ENCODE assay signal across 8 cellular contexts in the genomic region with DNA sequence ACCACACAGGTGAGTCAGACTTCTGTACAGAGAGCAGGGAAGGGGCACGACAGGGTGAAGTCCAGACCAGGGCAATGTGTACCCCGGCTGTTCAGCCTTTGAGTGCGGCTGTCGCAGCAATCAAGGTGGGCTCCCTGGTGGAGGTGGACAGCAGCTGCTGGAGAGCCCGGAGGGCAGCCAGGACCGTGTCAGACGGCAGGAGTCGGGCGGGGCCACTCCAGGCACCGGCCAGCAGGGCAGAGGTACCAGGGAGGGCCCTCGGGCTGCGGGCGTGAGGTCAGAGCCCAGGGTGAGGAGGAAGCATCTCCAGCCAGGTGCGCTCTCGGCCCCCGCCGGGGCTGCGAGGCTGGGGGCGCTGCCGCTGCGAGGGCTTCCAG. TPM values are rescaled to one million over a fixed set of nuclear protein-coding genes. Genes with fewer than 3 reads are reported as not detected.
DNase-seq lines count a peak whose midpoint lies in the region; ATAC-seq, FAIRE-seq and TF ChIP-seq lines count a peak whose summit lies in the region.

No MANE protein-coding gene starts in this region.

- H3K9ac ChIP-seq in KMS-11 (peak overlapping the region; percentile 78), GM12878 (ENCODE audit: control insufficient read depth, insufficient read depth, low read length) (peak overlapping the region; percentile 78)

- ATAC-seq in GM12878 = peak; percentile 22

- TF ChIP-seq CTCF in KMS-11 (conservative IDR thresholded peaks at IDR 0.05; ENCODE audit: low read depth, low read length) = no peak
- TF ChIP-seq CTCF in GM12878 (IDR thresholded peaks at IDR 0.05 in 2 of 3, conservative IDR thresholded peaks at IDR 0.05 in 1 of 3; ENCODE audit: control insufficient read depth in 2 of 3, extremely low read depth in 1 of 3, insufficient read depth in 1 of 3, low read depth in 3 of 3, low read length in 3 of 3) = no peak
- TF ChIP-seq CTCF in suprapubic skin (IDR thresholded peaks at IDR 0.05) = no peak

- no peak for TF ChIP-seq RAD21 in GM12878 (IDR thresholded peaks at IDR 0.05; ENCODE audit: insufficient read depth, low read depth, low read length)

- TF ChIP-seq POLR2A in GM12878 (IDR thresholded peaks at IDR 0.05; ENCODE audit: low read depth, low read length) = no peak
- no peak for TF ChIP-seq POLR2A in suprapubic skin (IDR thresholded peaks at IDR 0.05)

- H3K79me2 ChIP-seq in KMS-11 (ENCODE audit: insufficient read depth, low read depth) (peaks cover 24% of the 10 kb centered on the region), GM12878 (ENCODE audit: control insufficient read depth, insufficient read depth, low read length) (peaks cover 45% of the 10 kb centered on the region)

- SMC1A ChIA-PET in GM12878 (lab: Charles Lee; ENCODE audit: uncharacterized antibody, unreplicated experiment) = interaction anchor here (0.6 kb wide), 1 partner anchor 281 kb away, joined by 4 read pairs; no protein-coding TSS in a partner anchor

- in situ Hi-C loops in GM12878 (cut with MboI) = loop anchor here (10.0 kb wide), 1 partner anchor 575 kb away; a partner anchor contains a TSS

- no peaks in the 10 kb centered on the region for H3K9me3 ChIP-seq in GM12878 (replicated peaks; ENCODE audit: control insufficient read depth, insufficient read depth, low read length)
- H3K9me3 ChIP-seq in suprapubic skin = no peaks in the 10 kb centered on the region

- TSS peak; percentile 96 for BruUV-seq in GM12878 (replicated peaks; lab: Mats Ljungman, UMichigan)

- peak; percentile 43 for DNase-seq in activated naive CD4-positive, alpha-beta T cell treated with Interleukin-2 at 50 U/mL for 16 hours
- no peak for DNase-seq in activated naive CD4-positive, alpha-beta T cell treated with anti-CD3 and anti-CD28 coated beads, Interleukin-2, amount 50 U/mL, for 16 hours
- no peak for DNase-seq in GM12878 (ENCODE audit: low read depth, low spot score)
- peak; percentile 88 for DNase-seq in kidney tubule cell (ENCODE audit: low spot score)
- DNase-seq in suprapubic skin (ENCODE audit: low spot score in 2 of 2) = peak in 1 of 2 donors; percentile 86
- DNase-seq in H4 (ENCODE audit: low spot score) = no peak
- DNase-seq in NCI-H2107 treated with DMSO at 0.1 percent for 48 hours (lab: John Stamatoyannopoulos, UW; ENCODE audit: unreplicated experiment) = no peak

- H3K27me3 ChIP-seq in KMS-11 (ENCODE audit: insufficient read depth, low read depth) = no peaks in the 10 kb centered on the region
- no peaks in the 10 kb centered on the region for H3K27me3 ChIP-seq in GM12878 (replicated peaks in 1 of 2; ENCODE audit: control insufficient read depth in 2 of 2, insufficient read depth in 2 of 2, low read length in 1 of 2)
- no peaks in the 10 kb centered on the region for H3K27me3 ChIP-seq in suprapubic skin

- H3K4me2 ChIP-seq in KMS-11 = peak overlapping the region; percentile 53
- peak overlapping the region; percentile 99 for H3K4me2 ChIP-seq in GM12878 (ENCODE audit: control insufficient read depth, insufficient read depth)

- H2AFZ ChIP-seq in KMS-11 (ENCODE audit: low read depth) (peak overlapping the region; percentile 14; the same call in 1 of the 2 replicates), GM12878 (ENCODE audit: control insufficient read depth, low read depth, low read length) (peak overlapping the region; percentile 77)

- POLR2A ChIA-PET in GM12878 (lab: Charles Lee) = interaction anchor here (0.6 to 1.6 kb wide), 3 partner anchors 9 to 23 kb away, joined by 3 to 7 read pairs (median 3); no protein-coding TSS in a partner anchor

- CTCF ChIA-PET in GM12878 (lab: Yijun Ruan, JAX) = interaction anchor here (0.6 to 1.0 kb wide), 2 partner anchors 29 to 46 kb away, joined by 3 to 4 read pairs; no protein-coding TSS in a partner anchor

- intact Hi-C loops in GM12878 (cut with micrococcal nuclease; ENCODE audit: unreplicated experiment) = loop anchor here (5.0 kb wide), 1 partner anchor 228 kb away; a partner anchor contains a TSS

- peaks cover 9% of the 10 kb centered on the region for H3K4me1 ChIP-seq in KMS-11 (ENCODE audit: low read depth, poor library complexity, severe bottlenecking)
- H3K4me1 ChIP-seq in GM12878 (ENCODE audit: control insufficient read depth, insufficient read depth, low read length) = peaks cover 16% of the 10 kb centered on the region
- peaks cover 62% of the 10 kb centered on the region for H3K4me1 ChIP-seq in suprapubic skin

- H3K36me3 ChIP-seq in KMS-11 (ENCODE audit: insufficient read depth) (no peaks in the 10 kb centered on the region), GM12878 (ENCODE audit: control insufficient read depth in 2 of 2, insufficient read depth in 2 of 2, low read length in 1 of 2) (peaks cover 11 to 15% of the 10 kb centered on the region in 2 experiments), suprapubic skin (peaks cover 32% of the 10 kb centered on the region)

- WGBS in GM12878 (ENCODE audit: insufficient coverage, insufficient replicate concordance, low lambda C conversion rate, missing lambda C conversion rate) = under 1% methylated on average over 21 of the region's 21 CpGs
- WGBS in suprapubic skin = no CpG with 5 or more reads among the region's 21 CpGs

- FAIRE-seq in GM12878 (lab: Jason Lieb, UNC) = no peak

- TF ChIP-seq EP300 in GM12878 (IDR thresholded peaks at IDR 0.05; ENCODE audit: borderline replicate concordance in 1 of 2, control insufficient read depth in 1 of 2, low read depth in 2 of 2, low read length in 2 of 2) (no peak), suprapubic skin (IDR thresholded peaks at IDR 0.05) (no peak)

- no peaks in the 10 kb centered on the region for H4K20me1 ChIP-seq in KMS-11 (ENCODE audit: insufficient read depth)
- peaks cover under 1% of the 10 kb centered on the region; the same call in 1 of the 2 replicates for H4K20me1 ChIP-seq in GM12878 (ENCODE audit: control insufficient read depth, insufficient read depth)

- H3K27ac ChIP-seq in KMS-11 (peak overlapping the region; percentile 53), GM12878 (ENCODE audit: control insufficient read depth, insufficient read depth) (peak overlapping the region; percentile 53), suprapubic skin (peak overlapping the region; percentile 99)

- RAD21 ChIA-PET in GM12878 (lab: Charles Lee; ENCODE audit: unreplicated experiment) = interaction anchor here (0.6 to 1.3 kb wide), 3 partner anchors 24 to 382 kb away, joined by 3 to 6 read pairs (median 3); no protein-coding TSS in a partner anchor

- H3K4me3 ChIP-seq in KMS-11 (IDR thresholded peaks at IDR 0.05; ENCODE audit: insufficient read depth, low read depth, low read length) (no peak overlapping the region), GM12878 (peak overlapping the region; percentile 80), suprapubic skin (peak overlapping the region; percentile 97)

RNA-seq across cellular contexts. Expression of a gene that starts 0.8 kb away (rescaled TPM):
- total RNA-seq in GM12878 (2013; cell fraction: nucleolus; rRNA removed) = 27.8 and 36.0 TPM in 2 replicates
- total RNA-seq in GM12878 (2014; rRNA removed) = 44.7 and 51.8 TPM in 2 replicates
- 11.0 and 11.9 TPM in 2 replicates for total RNA-seq in GM12878 (2014; rRNA removed; fragmentation: Illumina TruSeq; extraction: Trizol)
- 59.5 and 60.8 TPM in 2 replicates for total RNA-seq in GM12878 (2021)
- polyA plus RNA-seq in GM12878 (2011; ENCODE audit: low read depth) = 6.5 TPM
- 8.6 and 12.4 TPM in 2 replicates for polyA plus RNA-seq in GM12878 (2011; rRNA removed)
- polyA plus RNA-seq in GM12878 (2011; cell fraction: cytosol; rRNA removed) = 31.3 and 38.2 TPM in 2 replicates
- 84.4 and 94.5 TPM in 2 replicates for polyA plus RNA-seq in GM12878 (2011; cell fraction: nucleus; rRNA removed)
- 30.9 and 46.0 TPM in 2 replicates for polyA plus RNA-seq in GM12878 (2012)
- 2.2 and 6.2 TPM in 2 replicates for polyA plus RNA-seq in GM12878 (2014; fragmentation: Illumina TruSeq; extraction: Trizol)
- 1 to 10 TPM in 1 of 2 experiments, under 1 TPM in 1; 0.31 to 1.5 TPM for polyA plus RNA-seq in GM12878 (2014; fragmentation: Nextera tagmentation; extraction: Ambion mirVana)
- 57.0 and 57.8 TPM in 2 replicates for polyA plus RNA-seq in GM12878 (2014; rRNA removed)
- 10 to 100 TPM; 12.4 to 34.3 TPM for polyA plus RNA-seq in GM12878 (2016; fragmentation: Nextera tagmentation; extraction: Ambion mirVana)
- 3.9 and 14.1 TPM in 2 replicates for polyA minus RNA-seq in GM12878 (2011; rRNA and poly(A)+ RNA removed)
- polyA minus RNA-seq in GM12878 (2011; cell fraction: cytosol; rRNA and poly(A)+ RNA removed) = 14.2 and 18.4 TPM in 2 replicates
- polyA minus RNA-seq in GM12878 (2011; cell fraction: nucleus; rRNA and poly(A)+ RNA removed) = 22.6 and 39.2 TPM in 2 replicates
- total RNA-seq in suprapubic skin = 100 to 1,000 TPM; 103 to 202 (median 143) TPM
- total RNA-seq in H4 (2014; rRNA removed; shearing (Covaris generic)) = 18.6 and 30.3 TPM in 2 replicates

RNA-seq across cellular contexts. Expression of a gene that starts 41.3 kb away (rescaled TPM):
- 19.9 and 22.8 TPM in 2 replicates for total RNA-seq in GM12878 (2013; cell fraction: nucleolus; rRNA removed)
- total RNA-seq in GM12878 (2014; rRNA removed) (37.9 and 49.5 TPM in 2 replicates), GM12878 (2014; rRNA removed; fragmentation: Illumina TruSeq; extraction: Trizol) (16.1 and 16.5 TPM in 2 replicates), GM12878 (2021) (40.6 and 48.1 TPM in 2 replicates), suprapubic skin (10 to 100 TPM in 3 of 4 donors, 1 to 10 TPM in 1; 9.3 to 29.4 (median 21.5) TPM)
- 17.3 TPM for polyA plus RNA-seq in GM12878 (2011; ENCODE audit: low read depth)
- polyA plus RNA-seq in GM12878 (2011; rRNA removed) (8.4 and 14.0 TPM in 2 replicates), GM12878 (2014; fragmentation: Illumina TruSeq; extraction: Trizol) (3.2 and 11.9 TPM in 2 replicates), GM12878 (2014; fragmentation: Nextera tagmentation; extraction: Ambion mirVana) (10 to 100 TPM in 1 of 2 experiments, 1 to 10 TPM in 1; 9.4 to 15.0 TPM), GM12878 (2014; rRNA removed) (35.7 and 45.0 TPM in 2 replicates), GM12878 (2016; fragmentation: Nextera tagmentation; extraction: Ambion mirVana) (100 to 1,000 TPM in 1 of 2 experiments, 10 to 100 TPM in 1; 97.0 to 111 TPM)
- 22.4 and 29.3 TPM in 2 replicates for polyA plus RNA-seq in GM12878 (2011; cell fraction: cytosol; rRNA removed)
- 40.8 and 53.1 TPM in 2 replicates for polyA plus RNA-seq in GM12878 (2011; cell fraction: nucleus; rRNA removed)
- 33.5 and 34.5 TPM in 2 replicates for polyA plus RNA-seq in GM12878 (2012)
- polyA minus RNA-seq in GM12878 (2011; rRNA and poly(A)+ RNA removed) = 5.8 and 7.4 TPM in 2 replicates
- 5.6 TPM in 2 replicates for polyA minus RNA-seq in GM12878 (2011; cell fraction: cytosol; rRNA and poly(A)+ RNA removed)
- polyA minus RNA-seq in GM12878 (2011; cell fraction: nucleus; rRNA and poly(A)+ RNA removed) = 5.1 and 8.7 TPM in 2 replicates
- total RNA-seq in H4 (2014; rRNA removed; shearing (Covaris generic)) = 95.9 and 113 TPM in 2 replicates

RNA-seq across cellular contexts. Expression of a gene that starts 41.5 kb away (rescaled TPM):
- 43.7 and 49.4 TPM in 2 replicates for total RNA-seq in GM12878 (2013; cell fraction: nucleolus; rRNA removed)
- total RNA-seq in GM12878 (2014; rRNA removed) = 9.8 and 10.5 TPM in 2 replicates
- 3.3 and 3.7 TPM in 2 replicates for total RNA-seq in GM12878 (2014; rRNA removed; fragmentation: Illumina TruSeq; extraction: Trizol)
- total RNA-seq in GM12878 (2021) = 15.8 and 16.6 TPM in 2 replicates
- 4.7 TPM for polyA plus RNA-seq in GM12878 (2011; ENCODE audit: low read depth)
- 2.2 and 5.2 TPM in 2 replicates for polyA plus RNA-seq in GM12878 (2011; rRNA removed)
- polyA plus RNA-seq in GM12878 (2011; cell fraction: cytosol; rRNA removed) = 7.2 and 10.1 TPM in 2 replicates
- 18.2 and 19.7 TPM in 2 replicates for polyA plus RNA-seq in GM12878 (2011; cell fraction: nucleus; rRNA removed)
- 12.4 and 15.1 TPM in 2 replicates for polyA plus RNA-seq in GM12878 (2012)
- polyA plus RNA-seq in GM12878 (2014; fragmentation: Illumina TruSeq; extraction: Trizol) = 0.79 and 4.3 TPM in 2 replicates
- polyA plus RNA-seq in GM12878 (2014; fragmentation: Nextera tagmentation; extraction: Ambion mirVana) = under 1 TPM; 0.22 to 0.37 TPM
- 8.0 and 9.7 TPM in 2 replicates for polyA plus RNA-seq in GM12878 (2014; rRNA removed)
- 10 to 100 TPM; 17.9 to 23.4 TPM for polyA plus RNA-seq in GM12878 (2016; fragmentation: Nextera tagmentation; extraction: Ambion mirVana)
- polyA minus RNA-seq in GM12878 (2011; rRNA and poly(A)+ RNA removed) = 6.0 and 20.6 TPM in 2 replicates
- 3.6 and 4.7 TPM in 2 replicates for polyA minus RNA-seq in GM12878 (2011; cell fraction: cytosol; rRNA and poly(A)+ RNA removed)
- 3.4 and 4.7 TPM in 2 replicates for polyA minus RNA-seq in GM12878 (2011; cell fraction: nucleus; rRNA and poly(A)+ RNA removed)
- 10 to 100 TPM; 13.2 to 23.8 (median 16.8) TPM for total RNA-seq in suprapubic skin
- total RNA-seq in H4 (2014; rRNA removed; shearing (Covaris generic)) = 13.9 and 22.3 TPM in 2 replicates

RNA-seq across cellular contexts. Expression of a gene that starts 52.8 kb away (rescaled TPM):
- 0.33 and 0.34 TPM in 2 replicates for total RNA-seq in GM12878 (2013; cell fraction: nucleolus; rRNA removed)
- total RNA-seq in GM12878 (2014; rRNA removed) (not detected in 2 replicates), GM12878 (2014; rRNA removed; fragmentation: Illumina TruSeq; extraction: Trizol) (not detected in 2 replicates), GM12878 (2021) (not detected in 2 replicates), suprapubic skin (not detected)
- polyA plus RNA-seq in GM12878 (2011; ENCODE audit: low read depth) = not detected
- polyA plus RNA-seq in GM12878 (2011; rRNA removed) (0.03 TPM in 1 of 2 replicates, not detected in the other), GM12878 (2014; fragmentation: Illumina TruSeq; extraction: Trizol) (not detected in 2 replicates), GM12878 (2014; fragmentation: Nextera tagmentation; extraction: Ambion mirVana) (not detected), GM12878 (2014; rRNA removed) (0.06 TPM in 1 of 2 replicates, not detected in the other), GM12878 (2016; fragmentation: Nextera tagmentation; extraction: Ambion mirVana) (not detected)
- polyA plus RNA-seq in GM12878 (2011; cell fraction: cytosol; rRNA removed) = 0.03 TPM in 1 of 2 replicates, not detected in the other
- 0.10 and 0.20 TPM in 2 replicates for polyA plus RNA-seq in GM12878 (2011; cell fraction: nucleus; rRNA removed)
- polyA plus RNA-seq in GM12878 (2012) = 0.04 TPM in 1 of 2 replicates, not detected in the other
- polyA minus RNA-seq in GM12878 (2011; rRNA and poly(A)+ RNA removed) = not detected in 2 replicates
- not detected in 2 replicates for polyA minus RNA-seq in GM12878 (2011; cell fraction: cytosol; rRNA and poly(A)+ RNA removed)
- not detected in 2 replicates for polyA minus RNA-seq in GM12878 (2011; cell fraction: nucleus; rRNA and poly(A)+ RNA removed)
- total RNA-seq in H4 (2014; rRNA removed; shearing (Covaris generic)) = not detected in 2 replicates

Comparison
In these comparisons a context has a peak if more than half of its experiments do, and no peak if none do; other contexts are left out.
1. DNase-seq: peak in activated naive CD4-positive, alpha-beta T cell treated with Interleukin-2 at 50 U/mL for 16 hours (single experiment) and kidney tubule cell (single experiment); none in activated naive CD4-positive, alpha-beta T cell treated with anti-CD3 and anti-CD28 coated beads, Interleukin-2, amount 50 U/mL, for 16 hours (single experiment), GM12878 (single experiment), H4 (single experiment) and NCI-H2107 treated with DMSO at 0.1 percent for 48 hours (single experiment).
2. Peak in every context shown above with its lines, with median percentiles within 50 percentile points of each other: H3K27ac ChIP-seq.